33 cellular contexts compared by ENCODE assay signal in the genomic region with DNA sequence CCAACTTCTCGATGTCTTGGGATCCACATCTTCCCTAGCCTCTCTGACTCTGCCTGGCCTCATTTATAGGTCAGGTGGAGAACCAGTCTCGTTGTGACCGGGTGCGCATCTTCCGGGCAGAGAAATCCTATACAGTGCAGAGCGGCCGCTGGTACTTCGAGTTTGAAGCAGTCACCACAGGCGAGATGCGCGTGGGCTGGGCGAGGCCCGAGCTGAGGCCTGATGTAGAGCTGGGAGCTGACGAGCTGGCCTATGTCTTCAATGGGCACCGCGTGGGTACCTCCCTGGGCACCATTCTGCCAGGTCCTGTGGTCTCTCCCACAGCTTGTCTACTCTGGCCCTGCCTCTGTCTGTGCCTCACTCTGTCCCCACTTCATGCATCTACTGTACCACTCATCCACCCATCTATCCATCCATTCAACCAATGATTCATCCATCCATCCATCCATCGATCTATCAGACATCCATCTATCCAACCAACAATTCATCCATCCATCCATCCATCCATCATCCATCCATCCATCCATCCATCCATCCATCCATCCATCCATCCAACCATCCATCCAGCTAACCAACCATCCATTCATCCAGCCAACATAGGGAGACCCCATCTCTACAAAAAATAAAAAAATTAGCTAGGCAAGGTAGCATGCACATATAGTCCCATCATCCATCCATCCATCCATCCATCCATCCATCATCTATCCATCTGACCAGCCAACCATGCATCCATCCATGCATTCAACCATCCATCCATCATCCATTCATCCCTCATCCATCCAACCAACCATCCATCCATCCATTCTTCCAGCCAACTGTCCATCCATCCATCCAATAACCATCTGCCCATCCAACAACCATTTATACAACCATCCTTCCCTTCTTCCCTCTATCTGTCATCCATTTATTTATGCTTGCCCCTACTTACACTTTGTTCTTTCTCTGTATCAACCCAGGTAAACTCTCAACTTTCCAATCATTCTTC. TPM values are rescaled to one million over a fixed set of nuclear protein-coding genes. Genes with fewer than 3 reads are reported as not detected.
"Had no signal": no experiment of that assay in that cellular context is flagged by ENCODE, and none has a peak within 500 bp of the region (broad histone marks: within the 10 kb centered on the region; RNA-seq: fewer than 3 reads in every experiment).

No MANE protein-coding gene starts in this region.

- H3K27me3 ChIP-seq: adrenal gland, body of pancreas, brain microvascular endothelial cell, breast epithelium had no signal

- H3K27ac ChIP-seq: adrenal gland, body of pancreas, brain microvascular endothelial cell, breast epithelium, VCaP had no signal

- DNase-seq: activated B cell treated with CpG ODN at 0.5 μM for 24 hours; activated CD4-positive, alpha-beta memory T cell treated with anti-CD3 and anti-CD28 coated beads for 36 hours; activated CD4-positive, alpha-beta T cell treated with anti-CD3 and anti-CD28 coated beads for 4 hours; activated CD4-positive, alpha-beta T cell treated with anti-CD3 and anti-CD28 coated beads, Interleukin-2, amount 10 ng/mL, durations not matched to agents 24 days and 14 days; activated CD4-positive, alpha-beta T cell treated with anti-CD3 and anti-CD28 coated beads, Interleukin-2, amount 50 U/mL, for 1 hour; activated CD4-positive, alpha-beta T cell treated with anti-CD3 and anti-CD28 coated beads, Interleukin-2, amount 50 U/mL, for 4 hours; activated CD4-positive, CD25-positive, alpha-beta regulatory T cell treated with anti-CD3 and anti-CD28 coated beads, Interleukin-2, amount 50 U/mL, for 72 hours; activated CD8-positive, alpha-beta memory T cell treated with anti-CD3 and anti-CD28 coated beads, Interleukin-2, amount 50 U/mL, for 4 hours; activated CD8-positive, alpha-beta T cell treated with anti-CD3 and anti-CD28 coated beads for 36 hours; activated effector memory CD4-positive, alpha-beta T cell treated with anti-CD3 and anti-CD28 coated beads, Interleukin-2, amount 50 U/mL, for 16 hours; activated gamma-delta T cell treated with Interleukin-2 at 50 U/mL for 16 hours; activated naive CD4-positive, alpha-beta T cell; activated naive CD4-positive, alpha-beta T cell treated with anti-CD3 and anti-CD28 coated beads for 36 hours; activated naive CD4-positive, alpha-beta T cell treated with anti-CD3 and anti-CD28 coated beads, Interleukin-2, amount 50 U/mL, for 16 hours; activated naive CD8-positive, alpha-beta T cell treated with anti-CD3 and anti-CD28 coated beads for 36 hours; activated T-cell treated with anti-CD3 and anti-CD28 coated beads for 4 hours; activated T-cell treated with anti-CD3 and anti-CD28 coated beads, Interleukin-2, amount 50 U/mL, for 1 hour; activated T-cell treated with anti-CD3 and anti-CD28 coated beads, Interleukin-2, amount 50 U/mL, for 4 hours; activated T-cell treated with anti-CD3 and anti-CD28 coated beads, Interleukin-2, amount 50 U/mL, for 72 hours; adrenal gland; amniotic stem cell; aorta; body of pancreas; brain microvascular endothelial cell; T-helper 1 cell; T-helper 2 cell; T-helper 9 cell had no signal

- H3K4me1 ChIP-seq: adrenal gland, body of pancreas, breast epithelium had no signal

- H3K4me3 ChIP-seq: adrenal gland, body of pancreas, breast epithelium had no signal

- FAIRE-seq: astrocyte, TTC549 had no signal

- H3K36me3 ChIP-seq: adrenal gland, brain microvascular endothelial cell, breast epithelium had no signal

- ATAC-seq: activated CD8-positive, alpha-beta T cell treated with anti-CD3 and anti-CD28 coated beads for 36 hours; activated naive CD4-positive, alpha-beta T cell treated with anti-CD3 and anti-CD28 coated beads, Interleukin-2, amount 50 U/mL, for 72 hours; activated T-cell treated with anti-CD3 and anti-CD28 coated beads, Interleukin-2, amount 50 U/mL, for 4 hours; activated T-cell treated with anti-CD3 and anti-CD28 coated beads, Interleukin-2, amount 50 U/mL, for 72 hours; activated T-helper 17 cell treated with anti-CD3 and anti-CD28 coated beads, Interleukin-2, amount 50 U/mL, for 72 hours; body of pancreas had no signal

- H3K9me3 ChIP-seq: adrenal gland, body of pancreas had no signal

RNA-seq across cellular contexts. Expression of gene RASGRP4, which starts 41.8 kb away (rescaled TPM):
- total RNA-seq: astrocyte had no signal
